7 cellular contexts compared by ENCODE assay signal in genomic region chr12:97608710-97609394, GRCh38.
A peak's percentile ranks its signal among the peaks of the same experiment; 100 is the strongest.
DNase-seq lines count a peak whose midpoint lies in the region; FAIRE-seq and TF ChIP-seq lines count a peak whose summit lies in the region.
"Not testable (repeated sequence)": the region's sequence is repeated elsewhere in the genome, so short reads cannot be mapped to it uniquely, and the experiment has no call there.

No MANE protein-coding gene starts in this region.

- H3K27ac ChIP-seq in KMS-11 = peak overlapping the region; percentile 22; the same call in 1 of the 2 replicates
- not testable (repeated sequence) for H3K27ac ChIP-seq in kidney (ENCODE audit: low read depth in 2 of 2, low read length in 2 of 2)

- H3K27ac Mint-ChIP-seq in nephron = not testable (repeated sequence)

- H3K9ac ChIP-seq in KMS-11 = peak overlapping the region; percentile 25; the same call in 1 of the 2 replicates
- H3K9ac ChIP-seq in kidney (ENCODE audit: low read length in 2 of 2) = not testable (repeated sequence)

- peak overlapping the region; percentile 17; the same call in 1 of the 2 replicates for H3K4me2 ChIP-seq in KMS-11

- H3K9me3 ChIP-seq in kidney (ENCODE audit: control insufficient read depth in 1 of 2, low read length in 2 of 2) = not testable (repeated sequence)

- H3K4me3 ChIP-seq in KMS-11 (IDR thresholded peaks at IDR 0.05; ENCODE audit: insufficient read depth, low read depth, low read length); kidney (ENCODE audit: low read length in 2 of 2): not testable (repeated sequence)
- H3K4me3 ChIP-seq in epithelial cell of proximal tubule (ENCODE audit: low read depth, low read length) = peak overlapping the region; percentile 19

- peaks cover 13% of the 10 kb centered on the region for H3K9me3 Mint-ChIP-seq in nephron

- not testable (repeated sequence) for H3K4me1 Mint-ChIP-seq in nephron

- not testable (repeated sequence) for H4K20me1 ChIP-seq in KMS-11 (ENCODE audit: insufficient read depth)

- intact Hi-C loops in kidney (cut with DNase I) = not testable (repeated sequence)

- peak overlapping the region; percentile 71; the same call in 1 of the 2 replicates for H2AFZ ChIP-seq in KMS-11 (ENCODE audit: low read depth)

- not testable (repeated sequence) for H3K27me3 ChIP-seq in KMS-11 (ENCODE audit: insufficient read depth, low read depth)

- not testable (repeated sequence) for H3K36me3 Mint-ChIP-seq in nephron (ENCODE audit: low read depth)

- DNase-seq in ELF-1 (ENCODE audit: low read depth, low spot score) (peak; percentile 35), NCI-H82 (lab: John Stamatoyannopoulos, UW) (peak; percentile 12), kidney (peak; percentile 55), retina (peak; percentile 22)
- DNase-seq in epithelial cell of proximal tubule (ENCODE audit: low read depth) = not testable (repeated sequence)

- not testable (repeated sequence) for H3K27me3 Mint-ChIP-seq in nephron (ENCODE audit: low read depth)

- not testable (repeated sequence) for TF ChIP-seq CTCF in KMS-11 (conservative IDR thresholded peaks at IDR 0.05; ENCODE audit: low read depth, low read length); epithelial cell of proximal tubule (conservative IDR thresholded peaks at IDR 0.05; ENCODE audit: low read depth, low read length); kidney (IDR thresholded peaks at IDR 0.05; ENCODE audit: borderline replicate concordance, extremely low read depth, insufficient read depth); nephron (IDR thresholded peaks at IDR 0.05; ENCODE audit: unreplicated experiment in 3 of 3)

- not testable (repeated sequence) for H3K79me2 ChIP-seq in KMS-11 (ENCODE audit: insufficient read depth, low read depth)

- not testable (repeated sequence) for H3K4me1 ChIP-seq in KMS-11 (ENCODE audit: low read depth, poor library complexity, severe bottlenecking); kidney (ENCODE audit: control insufficient read depth in 1 of 2, insufficient read depth in 1 of 2, low read depth in 1 of 2, low read length in 2 of 2)

- not testable (repeated sequence) for H3K36me3 ChIP-seq in KMS-11 (ENCODE audit: insufficient read depth); kidney (ENCODE audit: control insufficient read depth in 1 of 2, insufficient read depth in 2 of 2, low read length in 2 of 2)

- peak overlapping the region; percentile 49 to 64 (median 57) for H3K4me3 Mint-ChIP-seq in nephron

- not testable (repeated sequence) for FAIRE-seq in kidney (lab: Jason Lieb, UNC)
